Comparison of ENCODE assay signal across 24 cellular contexts in genomic region chr7:106966121-106966520, GRCh38.
"Had no signal": no experiment of that assay in that cellular context is flagged by ENCODE, and none has a peak within 500 bp of the region (broad histone marks: within the 10 kb centered on the region; RNA-seq: fewer than 3 reads in every experiment).

No MANE protein-coding gene starts in this region.

- H3K4me1 ChIP-seq: adrenal gland, Peyer's patch, SJCRH30 had no signal

- H3K9me3 ChIP-seq: adrenal gland, Peyer's patch, SJCRH30 had no signal

- H3K4me3 Mint-ChIP-seq: activated CD8-positive, alpha-beta T cell treated with anti-CD3 and anti-CD28 coated beads, Interleukin-2, amount 10 ng/mL, durations not matched to agents 7 days and 5 days; activated naive CD8-positive, alpha-beta T cell treated with anti-CD3 and anti-CD28 coated beads, Interleukin-2, amount 10 ng/mL, durations not matched to agents 7 days and 5 days; T-helper 1 cell treated with Interleukin-12 subunit alpha and Interleukin-12 subunit beta and Interleukin-4 antibody, amounts not matched to agents 30 μg/mL and 1 μg/mL, for 36 hours had no signal

- DNase-seq: activated CD4-positive, alpha-beta T cell treated with anti-CD3 and anti-CD28 coated beads for 4 hours; activated CD4-positive, alpha-beta T cell treated with anti-CD3 and anti-CD28 coated beads, Interleukin-2, amount 50 U/mL, for 4 hours; activated CD8-positive, alpha-beta memory T cell treated with anti-CD3 and anti-CD28 coated beads, Interleukin-2, amount 50 U/mL, for 48 hours; activated CD8-positive, alpha-beta T cell treated with anti-CD3 and anti-CD28 coated beads, Interleukin-2, amount 10 ng/mL, durations not matched to agents 7 days and 5 days; activated naive CD4-positive, alpha-beta T cell treated with anti-CD3 and anti-CD28 coated beads, Interleukin-2, amount 50 U/mL, for 16 hours; activated naive CD8-positive, alpha-beta T cell treated with anti-CD3 and anti-CD28 coated beads, Interleukin-2, amount 10 ng/mL, durations not matched to agents 7 days and 5 days; activated T-cell treated with anti-CD3 and anti-CD28 coated beads, Interleukin-2, amount 50 U/mL, for 1 hour; adrenal gland; anterior cingulate cortex; cerebellar nuclear complex; KG1; NCI-H1092; NCI-H1417; NCI-H1694; NCI-H2029; NCI-H2107; NCI-H510A treated with DMSO at 0.1 percent for 48 hours; NCI-H69; Peyer's patch; Right ventricle myocardium superior; SJCRH30 had no signal

- H3K27me3 ChIP-seq: adrenal gland, Peyer's patch, SJCRH30 had no signal

- H3K4me1 Mint-ChIP-seq: activated naive CD8-positive, alpha-beta T cell treated with anti-CD3 and anti-CD28 coated beads, Interleukin-2, amount 10 ng/mL, durations not matched to agents 7 days and 5 days had no signal

- H3K27ac ChIP-seq: adrenal gland, Peyer's patch, RWPE1, SJCRH30 had no signal

- H3K36me3 ChIP-seq: adrenal gland, Peyer's patch, SJCRH30 had no signal

- H3K4me3 ChIP-seq: adrenal gland, Peyer's patch, SJCRH30 had no signal

- ATAC-seq: activated CD4-positive, CD25-positive, alpha-beta regulatory T cell treated with anti-CD3 and anti-CD28 coated beads, Interleukin-2, amount 50 U/mL, for 24 hours; activated CD8-positive, alpha-beta T cell treated with anti-CD3 and anti-CD28 coated beads, Interleukin-2, amount 10 ng/mL, durations not matched to agents 7 days and 5 days had no signal

- H3K27ac Mint-ChIP-seq: activated CD8-positive, alpha-beta T cell treated with anti-CD3 and anti-CD28 coated beads, Interleukin-2, amount 10 ng/mL, durations not matched to agents 7 days and 5 days; activated naive CD8-positive, alpha-beta T cell treated with anti-CD3 and anti-CD28 coated beads, Interleukin-2, amount 10 ng/mL, durations not matched to agents 7 days and 5 days; T-helper 1 cell treated with Interleukin-12 subunit alpha and Interleukin-12 subunit beta and Interleukin-4 antibody, amounts not matched to agents 30 μg/mL and 1 μg/mL, for 36 hours had no signal

- H3K36me3 Mint-ChIP-seq: activated naive CD8-positive, alpha-beta T cell treated with anti-CD3 and anti-CD28 coated beads, Interleukin-2, amount 10 ng/mL, durations not matched to agents 7 days and 5 days had no signal

- H3K9me3 Mint-ChIP-seq: activated naive CD8-positive, alpha-beta T cell treated with anti-CD3 and anti-CD28 coated beads, Interleukin-2, amount 10 ng/mL, durations not matched to agents 7 days and 5 days; T-helper 1 cell treated with Interleukin-12 subunit alpha and Interleukin-12 subunit beta and Interleukin-4 antibody, amounts not matched to agents 30 μg/mL and 1 μg/mL, for 36 hours had no signal
